In the genomic region with DNA sequence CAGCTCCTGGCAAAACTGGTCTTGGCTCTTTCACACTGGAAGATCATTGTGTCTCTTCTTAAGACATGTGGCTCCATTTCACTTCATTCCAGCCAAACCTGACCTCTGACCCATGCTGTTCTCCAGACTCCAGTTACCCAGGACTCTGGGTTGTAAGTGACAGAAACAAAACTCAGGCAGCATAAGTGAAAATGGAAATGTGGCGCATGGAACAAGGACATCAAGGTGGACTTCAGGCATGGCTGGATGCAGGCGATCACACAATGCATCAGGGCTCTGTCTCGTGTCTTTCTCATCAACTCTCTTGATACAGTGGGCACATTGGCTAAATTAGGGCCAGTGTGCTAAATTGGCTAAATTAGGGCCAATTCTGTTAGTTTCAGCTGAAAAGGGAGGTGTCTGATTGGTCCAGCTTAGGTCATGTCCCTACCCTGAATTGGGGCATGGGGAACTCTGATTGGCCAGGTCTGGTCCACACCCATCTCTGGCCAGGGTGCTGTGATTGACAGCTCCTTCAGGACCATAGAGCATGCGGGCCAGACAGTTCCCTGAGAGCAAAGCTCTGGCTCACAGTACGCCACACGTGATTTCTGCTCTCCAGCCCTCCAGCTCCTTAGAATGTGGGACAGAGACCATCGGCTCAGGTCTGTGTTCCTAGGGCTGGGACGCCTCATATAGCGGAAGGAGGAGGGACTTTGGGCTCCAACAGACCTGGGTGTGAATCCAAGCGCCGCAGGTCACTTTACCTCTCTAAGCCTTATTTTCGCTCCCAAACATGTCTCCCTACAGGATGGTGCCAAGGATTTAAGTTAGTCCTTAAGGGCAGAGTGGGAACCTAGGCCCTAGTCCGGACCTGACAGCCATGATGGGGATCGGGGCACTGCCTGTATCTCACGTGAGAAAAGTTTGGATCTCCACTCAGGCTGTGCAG, we compare ENCODE assay signal across 1 cellular context.
TF ChIP-seq lines count a peak whose summit lies in the region.

No MANE protein-coding gene starts in this region.

TF ChIP-seq in K562, 482 proteins besides CTCF, POLR2A, EP300 and RAD21 (continued from another document and continues in another):
- TF ChIP-seq, protein P1, sequence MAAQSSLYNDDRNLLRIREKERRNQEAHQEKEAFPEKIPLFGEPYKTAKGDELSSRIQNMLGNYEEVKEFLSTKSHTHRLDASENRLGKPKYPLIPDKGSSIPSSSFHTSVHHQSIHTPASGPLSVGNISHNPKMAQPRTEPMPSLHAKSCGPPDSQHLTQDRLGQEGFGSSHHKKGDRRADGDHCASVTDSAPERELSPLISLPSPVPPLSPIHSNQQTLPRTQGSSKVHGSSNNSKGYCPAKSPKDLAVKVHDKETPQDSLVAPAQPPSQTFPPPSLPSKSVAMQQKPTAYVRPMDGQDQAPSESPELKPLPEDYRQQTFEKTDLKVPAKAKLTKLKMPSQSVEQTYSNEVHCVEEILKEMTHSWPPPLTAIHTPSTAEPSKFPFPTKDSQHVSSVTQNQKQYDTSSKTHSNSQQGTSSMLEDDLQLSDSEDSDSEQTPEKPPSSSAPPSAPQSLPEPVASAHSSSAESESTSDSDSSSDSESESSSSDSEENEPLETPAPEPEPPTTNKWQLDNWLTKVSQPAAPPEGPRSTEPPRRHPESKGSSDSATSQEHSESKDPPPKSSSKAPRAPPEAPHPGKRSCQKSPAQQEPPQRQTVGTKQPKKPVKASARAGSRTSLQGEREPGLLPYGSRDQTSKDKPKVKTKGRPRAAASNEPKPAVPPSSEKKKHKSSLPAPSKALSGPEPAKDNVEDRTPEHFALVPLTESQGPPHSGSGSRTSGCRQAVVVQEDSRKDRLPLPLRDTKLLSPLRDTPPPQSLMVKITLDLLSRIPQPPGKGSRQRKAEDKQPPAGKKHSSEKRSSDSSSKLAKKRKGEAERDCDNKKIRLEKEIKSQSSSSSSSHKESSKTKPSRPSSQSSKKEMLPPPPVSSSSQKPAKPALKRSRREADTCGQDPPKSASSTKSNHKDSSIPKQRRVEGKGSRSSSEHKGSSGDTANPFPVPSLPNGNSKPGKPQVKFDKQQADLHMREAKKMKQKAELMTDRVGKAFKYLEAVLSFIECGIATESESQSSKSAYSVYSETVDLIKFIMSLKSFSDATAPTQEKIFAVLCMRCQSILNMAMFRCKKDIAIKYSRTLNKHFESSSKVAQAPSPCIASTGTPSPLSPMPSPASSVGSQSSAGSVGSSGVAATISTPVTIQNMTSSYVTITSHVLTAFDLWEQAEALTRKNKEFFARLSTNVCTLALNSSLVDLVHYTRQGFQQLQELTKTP (IDR thresholded peaks at IDR 0.05; ENCODE audit: low read depth in 1 of 2, partially characterized antibody in 2 of 2), result no peak
- TF ChIP-seq ZBTB8A (IDR thresholded peaks at IDR 0.05; ENCODE audit: partially characterized antibody), result no peak
- TF ChIP-seq, protein P2, sequence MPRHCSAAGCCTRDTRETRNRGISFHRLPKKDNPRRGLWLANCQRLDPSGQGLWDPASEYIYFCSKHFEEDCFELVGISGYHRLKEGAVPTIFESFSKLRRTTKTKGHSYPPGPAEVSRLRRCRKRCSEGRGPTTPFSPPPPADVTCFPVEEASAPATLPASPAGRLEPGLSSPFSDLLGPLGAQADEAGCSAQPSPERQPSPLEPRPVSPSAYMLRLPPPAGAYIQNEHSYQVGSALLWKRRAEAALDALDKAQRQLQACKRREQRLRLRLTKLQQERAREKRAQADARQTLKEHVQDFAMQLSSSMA (CRISPR knock-in tag; IDR thresholded peaks at IDR 0.05), result no peak
- no peak for TF ChIP-seq ZBTB17 (CRISPR knock-in tag; IDR thresholded peaks at IDR 0.05)
- no peak for TF ChIP-seq FOXK2 (conservative IDR thresholded peaks at IDR 0.05 in 1 of 2, IDR thresholded peaks at IDR 0.05 in 1 of 2; ENCODE audit: low read depth in 2 of 2)
- TF ChIP-seq PTTG1 (tag; IDR thresholded peaks at IDR 0.05; ENCODE audit: low read depth), result no peak
- no peak for TF ChIP-seq ESRRB (CRISPR knock-in tag; IDR thresholded peaks at IDR 0.05; ENCODE audit: borderline replicate concordance)
- TF ChIP-seq MBD2 (IDR thresholded peaks at IDR 0.05; ENCODE audit: borderline replicate concordance, low read depth), result no peak
- TF ChIP-seq, protein P3, sequence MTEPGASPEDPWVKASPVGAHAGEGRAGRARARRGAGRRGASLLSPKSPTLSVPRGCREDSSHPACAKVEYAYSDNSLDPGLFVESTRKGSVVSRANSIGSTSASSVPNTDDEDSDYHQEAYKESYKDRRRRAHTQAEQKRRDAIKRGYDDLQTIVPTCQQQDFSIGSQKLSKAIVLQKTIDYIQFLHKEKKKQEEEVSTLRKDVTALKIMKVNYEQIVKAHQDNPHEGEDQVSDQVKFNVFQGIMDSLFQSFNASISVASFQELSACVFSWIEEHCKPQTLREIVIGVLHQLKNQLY (CRISPR knock-in tag; conservative IDR thresholded peaks at IDR 0.05), result no peak
- no peak for TF ChIP-seq SIRT6 (IDR thresholded peaks at IDR 0.05; ENCODE audit: low read depth, low read length)
- TF ChIP-seq BACH1 (tag; IDR thresholded peaks at IDR 0.05), result no peak
- TF ChIP-seq, protein P4, sequence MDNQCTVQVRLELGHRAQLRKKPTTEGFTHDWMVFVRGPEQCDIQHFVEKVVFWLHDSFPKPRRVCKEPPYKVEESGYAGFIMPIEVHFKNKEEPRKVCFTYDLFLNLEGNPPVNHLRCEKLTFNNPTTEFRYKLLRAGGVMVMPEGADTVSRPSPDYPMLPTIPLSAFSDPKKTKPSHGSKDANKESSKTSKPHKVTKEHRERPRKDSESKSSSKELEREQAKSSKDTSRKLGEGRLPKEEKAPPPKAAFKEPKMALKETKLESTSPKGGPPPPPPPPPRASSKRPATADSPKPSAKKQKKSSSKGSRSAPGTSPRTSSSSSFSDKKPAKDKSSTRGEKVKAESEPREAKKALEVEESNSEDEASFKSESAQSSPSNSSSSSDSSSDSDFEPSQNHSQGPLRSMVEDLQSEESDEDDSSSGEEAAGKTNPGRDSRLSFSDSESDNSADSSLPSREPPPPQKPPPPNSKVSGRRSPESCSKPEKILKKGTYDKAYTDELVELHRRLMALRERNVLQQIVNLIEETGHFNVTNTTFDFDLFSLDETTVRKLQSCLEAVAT (IDR thresholded peaks at IDR 0.05), result no peak
- TF ChIP-seq SAFB (IDR thresholded peaks at IDR 0.05; ENCODE audit: borderline replicate concordance, low read depth, low read length), result no peak
- TF ChIP-seq SPI1 (IDR thresholded peaks at IDR 0.05; ENCODE audit: borderline replicate concordance, low read depth, low read length), result no peak
- TF ChIP-seq SLC30A9 (CRISPR knock-in tag; IDR thresholded peaks at IDR 0.05), result no peak
- TF ChIP-seq SMAD2 (IDR thresholded peaks at IDR 0.05; ENCODE audit: low read depth, low read length), result no peak
- TF ChIP-seq HEY1 (CRISPR knock-in tag; IDR thresholded peaks at IDR 0.05; ENCODE audit: borderline replicate concordance), result no peak
- TF ChIP-seq, protein P5, sequence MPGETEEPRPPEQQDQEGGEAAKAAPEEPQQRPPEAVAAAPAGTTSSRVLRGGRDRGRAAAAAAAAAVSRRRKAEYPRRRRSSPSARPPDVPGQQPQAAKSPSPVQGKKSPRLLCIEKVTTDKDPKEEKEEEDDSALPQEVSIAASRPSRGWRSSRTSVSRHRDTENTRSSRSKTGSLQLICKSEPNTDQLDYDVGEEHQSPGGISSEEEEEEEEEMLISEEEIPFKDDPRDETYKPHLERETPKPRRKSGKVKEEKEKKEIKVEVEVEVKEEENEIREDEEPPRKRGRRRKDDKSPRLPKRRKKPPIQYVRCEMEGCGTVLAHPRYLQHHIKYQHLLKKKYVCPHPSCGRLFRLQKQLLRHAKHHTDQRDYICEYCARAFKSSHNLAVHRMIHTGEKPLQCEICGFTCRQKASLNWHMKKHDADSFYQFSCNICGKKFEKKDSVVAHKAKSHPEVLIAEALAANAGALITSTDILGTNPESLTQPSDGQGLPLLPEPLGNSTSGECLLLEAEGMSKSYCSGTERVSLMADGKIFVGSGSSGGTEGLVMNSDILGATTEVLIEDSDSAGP (CRISPR knock-in tag; IDR thresholded peaks at IDR 0.05), result no peak
- no peak for TF ChIP-seq SETDB1 (IDR thresholded peaks at IDR 0.05; ENCODE audit: low read length)
- TF ChIP-seq, protein P6, sequence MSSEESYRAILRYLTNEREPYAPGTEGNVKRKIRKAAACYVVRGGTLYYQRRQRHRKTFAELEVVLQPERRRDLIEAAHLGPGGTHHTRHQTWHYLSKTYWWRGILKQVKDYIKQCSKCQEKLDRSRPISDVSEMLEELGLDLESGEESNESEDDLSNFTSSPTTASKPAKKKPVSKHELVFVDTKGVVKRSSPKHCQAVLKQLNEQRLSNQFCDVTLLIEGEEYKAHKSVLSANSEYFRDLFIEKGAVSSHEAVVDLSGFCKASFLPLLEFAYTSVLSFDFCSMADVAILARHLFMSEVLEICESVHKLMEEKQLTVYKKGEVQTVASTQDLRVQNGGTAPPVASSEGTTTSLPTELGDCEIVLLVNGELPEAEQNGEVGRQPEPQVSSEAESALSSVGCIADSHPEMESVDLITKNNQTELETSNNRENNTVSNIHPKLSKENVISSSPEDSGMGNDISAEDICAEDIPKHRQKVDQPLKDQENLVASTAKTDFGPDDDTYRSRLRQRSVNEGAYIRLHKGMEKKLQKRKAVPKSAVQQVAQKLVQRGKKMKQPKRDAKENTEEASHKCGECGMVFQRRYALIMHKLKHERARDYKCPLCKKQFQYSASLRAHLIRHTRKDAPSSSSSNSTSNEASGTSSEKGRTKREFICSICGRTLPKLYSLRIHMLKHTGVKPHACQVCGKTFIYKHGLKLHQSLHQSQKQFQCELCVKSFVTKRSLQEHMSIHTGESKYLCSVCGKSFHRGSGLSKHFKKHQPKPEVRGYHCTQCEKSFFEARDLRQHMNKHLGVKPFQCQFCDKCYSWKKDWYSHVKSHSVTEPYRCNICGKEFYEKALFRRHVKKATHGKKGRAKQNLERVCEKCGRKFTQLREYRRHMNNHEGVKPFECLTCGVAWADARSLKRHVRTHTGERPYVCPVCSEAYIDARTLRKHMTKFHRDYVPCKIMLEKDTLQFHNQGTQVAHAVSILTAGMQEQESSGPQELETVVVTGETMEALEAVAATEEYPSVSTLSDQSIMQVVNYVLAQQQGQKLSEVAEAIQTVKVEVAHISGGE (CRISPR knock-in tag; IDR thresholded peaks at IDR 0.05), result no peak
- TF ChIP-seq ZNF140 (CRISPR knock-in tag; IDR thresholded peaks at IDR 0.05), result no peak
- TF ChIP-seq RB1 (IDR thresholded peaks at IDR 0.05; ENCODE audit: low read depth), result no peak; the same call in 1 of the 2 replicates
- TF ChIP-seq ZNF184 (CRISPR knock-in tag; IDR thresholded peaks at IDR 0.05), result no peak
- TF ChIP-seq, protein P7, sequence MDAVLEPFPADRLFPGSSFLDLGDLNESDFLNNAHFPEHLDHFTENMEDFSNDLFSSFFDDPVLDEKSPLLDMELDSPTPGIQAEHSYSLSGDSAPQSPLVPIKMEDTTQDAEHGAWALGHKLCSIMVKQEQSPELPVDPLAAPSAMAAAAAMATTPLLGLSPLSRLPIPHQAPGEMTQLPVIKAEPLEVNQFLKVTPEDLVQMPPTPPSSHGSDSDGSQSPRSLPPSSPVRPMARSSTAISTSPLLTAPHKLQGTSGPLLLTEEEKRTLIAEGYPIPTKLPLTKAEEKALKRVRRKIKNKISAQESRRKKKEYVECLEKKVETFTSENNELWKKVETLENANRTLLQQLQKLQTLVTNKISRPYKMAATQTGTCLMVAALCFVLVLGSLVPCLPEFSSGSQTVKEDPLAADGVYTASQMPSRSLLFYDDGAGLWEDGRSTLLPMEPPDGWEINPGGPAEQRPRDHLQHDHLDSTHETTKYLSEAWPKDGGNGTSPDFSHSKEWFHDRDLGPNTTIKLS (IDR thresholded peaks at IDR 0.05; ENCODE audit: borderline replicate concordance, low read depth), result 0 out of 2 replicates have a peak, but pooled peaks have one; percentile 17
- TF ChIP-seq FOXJ3 (CRISPR knock-in tag; IDR thresholded peaks at IDR 0.05), result no peak
- TF ChIP-seq, protein P8, sequence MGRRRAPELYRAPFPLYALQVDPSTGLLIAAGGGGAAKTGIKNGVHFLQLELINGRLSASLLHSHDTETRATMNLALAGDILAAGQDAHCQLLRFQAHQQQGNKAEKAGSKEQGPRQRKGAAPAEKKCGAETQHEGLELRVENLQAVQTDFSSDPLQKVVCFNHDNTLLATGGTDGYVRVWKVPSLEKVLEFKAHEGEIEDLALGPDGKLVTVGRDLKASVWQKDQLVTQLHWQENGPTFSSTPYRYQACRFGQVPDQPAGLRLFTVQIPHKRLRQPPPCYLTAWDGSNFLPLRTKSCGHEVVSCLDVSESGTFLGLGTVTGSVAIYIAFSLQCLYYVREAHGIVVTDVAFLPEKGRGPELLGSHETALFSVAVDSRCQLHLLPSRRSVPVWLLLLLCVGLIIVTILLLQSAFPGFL (CRISPR knock-in tag; IDR thresholded peaks at IDR 0.05), result no peak
- no peak; the same call in none of the 2 replicates for TF ChIP-seq JUND (IDR thresholded peaks at IDR 0.05; ENCODE audit: borderline replicate concordance, low read depth, low read length)
- TF ChIP-seq JUND (tag; IDR thresholded peaks at IDR 0.05; ENCODE audit: borderline replicate concordance, low read depth, low read length), result peak; percentile 22; the same call in 1 of the 3 replicates
- TF ChIP-seq, protein P9, sequence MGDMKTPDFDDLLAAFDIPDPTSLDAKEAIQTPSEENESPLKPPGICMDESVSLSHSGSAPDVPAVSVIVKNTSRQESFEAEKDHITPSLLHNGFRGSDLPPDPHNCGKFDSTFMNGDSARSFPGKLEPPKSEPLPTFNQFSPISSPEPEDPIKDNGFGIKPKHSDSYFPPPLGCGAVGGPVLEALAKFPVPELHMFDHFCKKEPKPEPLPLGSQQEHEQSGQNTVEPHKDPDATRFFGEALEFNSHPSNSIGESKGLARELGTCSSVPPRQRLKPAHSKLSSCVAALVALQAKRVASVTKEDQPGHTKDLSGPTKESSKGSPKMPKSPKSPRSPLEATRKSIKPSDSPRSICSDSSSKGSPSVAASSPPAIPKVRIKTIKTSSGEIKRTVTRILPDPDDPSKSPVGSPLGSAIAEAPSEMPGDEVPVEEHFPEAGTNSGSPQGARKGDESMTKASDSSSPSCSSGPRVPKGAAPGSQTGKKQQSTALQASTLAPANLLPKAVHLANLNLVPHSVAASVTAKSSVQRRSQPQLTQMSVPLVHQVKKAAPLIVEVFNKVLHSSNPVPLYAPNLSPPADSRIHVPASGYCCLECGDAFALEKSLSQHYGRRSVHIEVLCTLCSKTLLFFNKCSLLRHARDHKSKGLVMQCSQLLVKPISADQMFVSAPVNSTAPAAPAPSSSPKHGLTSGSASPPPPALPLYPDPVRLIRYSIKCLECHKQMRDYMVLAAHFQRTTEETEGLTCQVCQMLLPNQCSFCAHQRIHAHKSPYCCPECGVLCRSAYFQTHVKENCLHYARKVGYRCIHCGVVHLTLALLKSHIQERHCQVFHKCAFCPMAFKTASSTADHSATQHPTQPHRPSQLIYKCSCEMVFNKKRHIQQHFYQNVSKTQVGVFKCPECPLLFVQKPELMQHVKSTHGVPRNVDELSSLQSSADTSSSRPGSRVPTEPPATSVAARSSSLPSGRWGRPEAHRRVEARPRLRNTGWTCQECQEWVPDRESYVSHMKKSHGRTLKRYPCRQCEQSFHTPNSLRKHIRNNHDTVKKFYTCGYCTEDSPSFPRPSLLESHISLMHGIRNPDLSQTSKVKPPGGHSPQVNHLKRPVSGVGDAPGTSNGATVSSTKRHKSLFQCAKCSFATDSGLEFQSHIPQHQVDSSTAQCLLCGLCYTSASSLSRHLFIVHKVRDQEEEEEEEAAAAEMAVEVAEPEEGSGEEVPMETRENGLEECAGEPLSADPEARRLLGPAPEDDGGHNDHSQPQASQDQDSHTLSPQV (IDR thresholded peaks at IDR 0.05), result peak; percentile 84
- no peak for TF ChIP-seq ZNF217 (CRISPR knock-in tag; IDR thresholded peaks at IDR 0.05)
- no peak for TF ChIP-seq KLF16 (IDR thresholded peaks at IDR 0.05)
- no peak for TF ChIP-seq ZNF589 (CRISPR knock-in tag; IDR thresholded peaks at IDR 0.05; ENCODE audit: low read depth)
- no peak for TF ChIP-seq TAF7 (tag; IDR thresholded peaks at IDR 0.05)
- TF ChIP-seq RFX5 (IDR thresholded peaks at IDR 0.05; ENCODE audit: low read depth, low read length), result no peak
- TF ChIP-seq CBFA2T3 (IDR thresholded peaks at IDR 0.05), result 0 out of 2 replicates have a peak, but pooled peaks have one; percentile 15
